In the genomic region with DNA sequence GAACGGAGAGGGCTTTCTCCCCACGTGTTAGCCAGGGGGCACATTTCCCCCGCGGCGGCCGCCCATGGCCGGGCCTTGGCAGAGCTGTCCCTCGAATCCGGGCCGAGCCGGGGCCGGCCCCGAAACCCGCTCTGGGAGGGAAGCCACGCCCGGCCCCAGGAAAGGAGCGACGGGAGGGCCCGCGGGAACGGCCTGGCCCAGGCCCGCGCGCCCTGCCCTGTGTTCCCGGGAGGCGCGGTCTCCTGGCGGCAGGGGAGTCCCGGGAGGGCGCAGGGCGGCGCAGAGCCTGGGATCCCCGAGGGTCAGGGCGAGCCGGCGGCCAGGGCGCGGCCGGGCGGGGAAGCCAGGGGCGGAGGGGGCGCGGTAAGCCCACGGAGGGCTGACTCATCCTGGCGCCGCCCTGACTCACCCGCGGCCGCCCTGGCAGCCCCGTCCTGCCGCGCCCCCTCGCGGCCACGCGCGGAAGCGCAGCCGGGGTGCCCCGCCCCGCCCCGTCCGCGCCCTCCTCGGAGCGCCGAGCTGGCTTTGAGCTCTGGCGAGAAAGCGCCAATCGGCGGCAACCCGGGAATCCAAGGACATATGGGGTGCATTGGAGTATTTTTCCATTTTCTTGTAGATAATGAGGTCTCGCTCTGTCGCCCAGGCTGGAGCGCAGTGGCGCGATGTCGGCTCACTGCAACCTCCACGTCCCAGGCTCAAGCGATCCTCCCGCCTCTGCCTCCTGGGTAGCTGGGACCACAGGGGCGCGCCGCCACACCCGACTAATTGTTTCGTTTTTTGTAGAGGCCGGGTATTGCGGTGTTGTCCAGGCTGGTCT, we compare ENCODE assay signal across 8 cellular contexts. TPM values are rescaled to one million over a fixed set of nuclear protein-coding genes. Genes with fewer than 3 reads are reported as not detected.
A peak's percentile ranks its signal among the peaks of the same experiment; 100 is the strongest.
DNase-seq lines count a peak whose midpoint lies in the region; ATAC-seq and TF ChIP-seq lines count a peak whose summit lies in the region.

No MANE protein-coding gene starts in this region.

- TF ChIP-seq CTCF in gastroesophageal sphincter (IDR thresholded peaks at IDR 0.05) (peak in 3 of 4 experiments; percentile 94 to 100 (median 99)), neutrophil (IDR thresholded peaks at IDR 0.05) (peak; percentile 99)

- H3K4me3 ChIP-seq in SJCRH30 (peak overlapping the region; percentile 65), gastroesophageal sphincter (peak overlapping the region; percentile 26 to 63), neutrophil (ENCODE audit: low read depth in 1 of 2, low read length in 1 of 2) (peak overlapping the region; percentile 69 to 70), subcutaneous abdominal adipose tissue (ENCODE audit: low read depth in 1 of 5, low read length in 5 of 5) (peak overlapping the region; percentile 42 to 63 (median 55))

- ATAC-seq in GM19463 (IDR thresholded peaks at IDR 0.05; ENCODE audit: unreplicated experiment) (peak; percentile 85), gastroesophageal sphincter (peak; percentile 92)

- TF ChIP-seq POLR2A in gastroesophageal sphincter (IDR thresholded peaks at IDR 0.05): peak; percentile 64

- H3K9me3 ChIP-seq in SJCRH30 (replicated peaks): no peaks in the 10 kb centered on the region
- no peaks in the 10 kb centered on the region for H3K9me3 ChIP-seq in gastroesophageal sphincter
- H3K9me3 ChIP-seq in neutrophil: no peaks in the 10 kb centered on the region
- no peaks in the 10 kb centered on the region for H3K9me3 ChIP-seq in subcutaneous abdominal adipose tissue (ENCODE audit: control insufficient read depth in 5 of 5, low read length in 5 of 5)

- H3K27me3 ChIP-seq in SJCRH30 (no peaks in the 10 kb centered on the region), gastroesophageal sphincter (no peaks in the 10 kb centered on the region), neutrophil (peaks cover 62% of the 10 kb centered on the region), subcutaneous abdominal adipose tissue (ENCODE audit: control insufficient read depth in 5 of 5, insufficient read depth in 4 of 5, low read length in 5 of 5) (peaks cover 0 to 4% (median 0%) of the 10 kb centered on the region in 5 donors)

- peak overlapping the region; percentile 28 to 86 (median 73) for H3K9ac ChIP-seq in subcutaneous abdominal adipose tissue (ENCODE audit: low read length in 5 of 5)

- H3K4me1 ChIP-seq in SJCRH30 (peaks cover 39% of the 10 kb centered on the region), gastroesophageal sphincter (peaks cover 3 to 57% (median 30%) of the 10 kb centered on the region in 3 donors), neutrophil (ENCODE audit: control insufficient read depth in 1 of 2, insufficient read depth in 1 of 2, low read depth in 1 of 2, low read length in 1 of 2) (peaks cover 9 to 11% of the 10 kb centered on the region in 2 experiments), subcutaneous abdominal adipose tissue (ENCODE audit: control insufficient read depth in 5 of 5, insufficient read depth in 5 of 5, low read length in 5 of 5) (peaks cover 10 to 38% (median 33%) of the 10 kb centered on the region in 5 donors)

- DNase-seq in COLO829 (ENCODE audit: low spot score) (peak; percentile 61), HUDEP-2 (lab: John Stamatoyannopoulos, UW; ENCODE audit: unreplicated experiment in 76 of 76) (peak in 68 of 76 experiments; percentile 14 to 86 (median 65)), SJCRH30 (peak; percentile 84 to 90)
- DNase-seq in activated naive CD4-positive, alpha-beta T cell treated with Interleukin-2 at 50 U/mL for 16 hours: peak; percentile 87

- H3K27ac ChIP-seq in SJCRH30 (peak overlapping the region; percentile 83), gastroesophageal sphincter (peak overlapping the region; percentile 81 to 96 (median 94)), neutrophil (peak overlapping the region; percentile 36), subcutaneous abdominal adipose tissue (ENCODE audit: low read depth, low read length) (peak overlapping the region; percentile 76)

- H3K36me3 ChIP-seq in SJCRH30: no peaks in the 10 kb centered on the region
- no peaks in the 10 kb centered on the region for H3K36me3 ChIP-seq in gastroesophageal sphincter
- no peaks in the 10 kb centered on the region for H3K36me3 ChIP-seq in neutrophil
- H3K36me3 ChIP-seq in subcutaneous abdominal adipose tissue (ENCODE audit: control insufficient read depth in 5 of 5, insufficient read depth in 5 of 5, low read length in 5 of 5): no peaks in the 10 kb centered on the region

- WGBS in gastroesophageal sphincter (ENCODE audit: low coverage in 1 of 2), 2 donors: 0% methylated on average over 1 of the region's 88 CpGs; no CpG with 5 or more reads in 1 of the 2 donors

- TF ChIP-seq EP300 in gastroesophageal sphincter (IDR thresholded peaks at IDR 0.05): no peak

RNA-seq across cellular contexts. Expression of a gene that starts 31.8 kb away (rescaled TPM):
- 0.06 TPM in 1 of 2 replicates, not detected in the other for total RNA-seq in SJCRH30 (2014; rRNA removed; shearing (Covaris generic))
- 10 to 100 TPM in 1 of 4 donors, 1 to 10 TPM in 1, under 1 TPM in 2; 0.35 to 44.5 (median 1.3) TPM for total RNA-seq in gastroesophageal sphincter

Comparison
In these comparisons a context has a peak if more than half of its experiments do, and no peak if none do; other contexts are left out.
1. Peak in every context shown above with its lines: DNase-seq, ATAC-seq, H3K4me3 ChIP-seq and H3K27ac ChIP-seq.
2. H3K27ac ChIP-seq: peak in every context shown above with its lines; median percentile 94 in gastroesophageal sphincter; 83 in SJCRH30; 76 in subcutaneous abdominal adipose tissue; 36 in neutrophil.